In the genomic region with DNA sequence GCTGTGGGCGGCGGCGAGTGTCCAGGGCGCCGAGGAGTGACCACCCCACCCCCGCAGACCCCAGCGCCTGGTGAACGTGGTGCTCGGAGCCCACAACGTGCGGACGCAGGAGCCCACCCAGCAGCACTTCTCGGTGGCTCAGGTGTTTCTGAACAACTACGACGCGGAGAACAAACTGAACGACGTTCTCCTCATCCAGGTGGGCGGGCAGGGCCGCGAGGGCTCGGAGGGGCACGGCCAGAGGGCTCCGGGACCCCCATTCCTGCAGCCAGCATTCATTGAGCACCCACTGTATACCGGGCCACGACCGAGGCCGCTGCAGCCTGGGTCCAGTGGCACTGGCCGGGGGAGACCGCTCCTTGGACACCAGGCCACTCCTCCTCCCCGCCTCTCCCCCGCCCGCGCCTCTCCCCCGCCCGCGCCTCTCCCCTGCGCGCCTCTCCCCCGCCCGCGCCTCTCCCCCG, we compare ENCODE assay signal across 15 cellular contexts. TPM values are rescaled to one million over a fixed set of nuclear protein-coding genes. Genes with fewer than 3 reads are reported as not detected.
DNase-seq lines count a peak whose midpoint lies in the region; ATAC-seq and TF ChIP-seq lines count a peak whose summit lies in the region.
"Had no signal": no experiment of that assay in that cellular context is flagged by ENCODE, and none has a peak within 500 bp of the region (broad histone marks: within the 10 kb centered on the region; RNA-seq: fewer than 3 reads in every experiment).

No MANE protein-coding gene starts in this region.

- H3K9me3 ChIP-seq in NT2/D1 (ENCODE audit: insufficient read depth, low read length) (no peaks in the 10 kb centered on the region), hepatocyte (ENCODE audit: low read depth) (no peaks in the 10 kb centered on the region), psoas muscle (no peaks in the 10 kb centered on the region), Peyer's patch (no peaks in the 10 kb centered on the region)
- H3K9me3 ChIP-seq: right lobe of liver had no signal

- intact Hi-C loops in psoas muscle (cut with DNase I): no loop called here

- peaks cover 2% of the 10 kb centered on the region; the same call in 1 of the 3 replicates for H3K4me1 Mint-ChIP-seq in GM23338

- H2AFZ ChIP-seq in GM23338: peak overlapping the region; percentile 76; the same call in 1 of the 2 replicates
- H2AFZ ChIP-seq in hepatocyte: no peak overlapping the region

- H3K36me3 ChIP-seq in GM23338 (ENCODE audit: insufficient read depth) (no peaks in the 10 kb centered on the region), NT2/D1 (ENCODE audit: insufficient read depth, insufficient read length, low read length) (no peaks in the 10 kb centered on the region), hepatocyte (replicated peaks; ENCODE audit: insufficient read depth, low read depth) (no peaks in the 10 kb centered on the region), psoas muscle (ENCODE audit: insufficient read depth in 1 of 2, low read depth in 1 of 2) (no peaks in the 10 kb centered on the region), Peyer's patch (no peaks in the 10 kb centered on the region), brain microvascular endothelial cell (replicated peaks) (no peaks in the 10 kb centered on the region)
- H3K36me3 ChIP-seq: right lobe of liver had no signal

- WGBS in hepatocyte (ENCODE audit: low lambda C conversion rate, missing lambda C conversion rate): 39% methylated on average over 16 of the region's 43 CpGs
- WGBS in psoas muscle, 3 donors: 9 to 19% (median 15%) methylated on average over 21 to 42 of the region's 43 CpGs

- H3K79me2 ChIP-seq in GM23338 (replicated peaks; ENCODE audit: insufficient read depth): no peaks in the 10 kb centered on the region
- no peaks in the 10 kb centered on the region for H3K79me2 ChIP-seq in hepatocyte

- H3K9ac ChIP-seq in NT2/D1 (ENCODE audit: insufficient read length, low read depth): peak overlapping the region; percentile 42

- H3K4me3 ChIP-seq in GM23338: peak overlapping the region; percentile 49
- H3K4me3 ChIP-seq in NT2/D1 (ENCODE audit: insufficient read length, low read depth): peak overlapping the region; percentile 37
- H3K4me3 ChIP-seq in hepatocyte: no peak overlapping the region
- H3K4me3 ChIP-seq in psoas muscle: peak overlapping the region; percentile 15
- peak overlapping the region in 2 of 4 donors; percentile 22 to 24 for H3K4me3 ChIP-seq in Peyer's patch
- H3K4me3 ChIP-seq in brain microvascular endothelial cell (ENCODE audit: low read depth, low read length): no peak overlapping the region
- no peak overlapping the region for H3K4me3 ChIP-seq in foreskin fibroblast (ENCODE audit: low read depth in 1 of 2, low read length in 2 of 2)
- H3K4me3 ChIP-seq: right lobe of liver had no signal

- TF ChIP-seq CTCF in GM23338 (conservative IDR thresholded peaks at IDR 0.05; ENCODE audit: low read depth in 2 of 2): no peak
- TF ChIP-seq CTCF in hepatocyte (IDR thresholded peaks at IDR 0.05; ENCODE audit: poor library complexity): no peak
- no peak for TF ChIP-seq CTCF in psoas muscle (IDR thresholded peaks at IDR 0.05)
- no peak for TF ChIP-seq CTCF in Peyer's patch (IDR thresholded peaks at IDR 0.05)
- TF ChIP-seq CTCF in brain microvascular endothelial cell (IDR thresholded peaks at IDR 0.05; ENCODE audit: low read depth, low read length, missing control alignments): no peak
- TF ChIP-seq CTCF in foreskin fibroblast (IDR thresholded peaks at IDR 0.05; ENCODE audit: low read depth, low read length): no peak

- H3K4me1 ChIP-seq in GM23338 (ENCODE audit: insufficient read depth) (no peaks in the 10 kb centered on the region), NT2/D1 (ENCODE audit: insufficient read depth, insufficient read length) (peaks cover 16% of the 10 kb centered on the region), hepatocyte (ENCODE audit: insufficient read depth) (peaks cover 10% of the 10 kb centered on the region), psoas muscle (peaks cover 8% of the 10 kb centered on the region), Peyer's patch (peaks cover 0 to 11% (median 6%) of the 10 kb centered on the region in 4 donors)

- H3K4me3 Mint-ChIP-seq in GM23338: no peak overlapping the region
- H3K4me3 Mint-ChIP-seq: activated T-helper 1 cell treated with anti-CD3 and anti-CD28 coated beads, Interleukin-12 subunit alpha, Interleukin-12 subunit beta, Interleukin-2, Interleukin-4 antibody, amounts not matched to agents 30 ng/mL and 10 ng/mL and 1 ng/mL, durations not matched to agents 14 hours and 24 hours and 36 hours had no signal

- H3K4me2 ChIP-seq in GM23338 (peak overlapping the region; percentile 65), hepatocyte (peak overlapping the region; percentile 82)

- in situ Hi-C loops in brain microvascular endothelial cell (cut with HindIII; ENCODE audit: low pct_ligation_motif_present, low sequenced_read_pairs): no loop called here

- peaks cover 6% of the 10 kb centered on the region; the same call in 1 of the 2 replicates for H3F3A ChIP-seq in GM23338 (replicated peaks; ENCODE audit: low read depth)

- H3K9me3 Mint-ChIP-seq in GM23338: peaks cover 4% of the 10 kb centered on the region; the same call in 2 of the 3 replicates
- H3K9me3 Mint-ChIP-seq: activated T-helper 1 cell treated with anti-CD3 and anti-CD28 coated beads, Interleukin-12 subunit alpha, Interleukin-12 subunit beta, Interleukin-2, Interleukin-4 antibody, amounts not matched to agents 30 ng/mL and 10 ng/mL and 1 ng/mL, durations not matched to agents 14 hours and 24 hours and 36 hours; T-cell had no signal

- H3K36me3 Mint-ChIP-seq in GM23338 (ENCODE audit: low read depth): no peaks in the 10 kb centered on the region; the same call in 2 of the 3 replicates
- H3K36me3 Mint-ChIP-seq: CD4-positive, alpha-beta memory T cell; T-cell had no signal

- H4K20me1 ChIP-seq in GM23338 (replicated peaks; ENCODE audit: insufficient read depth): no peaks in the 10 kb centered on the region
- H4K20me1 ChIP-seq in hepatocyte (ENCODE audit: insufficient read depth, poor library complexity, severe bottlenecking): no peaks in the 10 kb centered on the region

- ATAC-seq in GM23338: peak; percentile 15
- no peak for ATAC-seq in psoas muscle

- H3K27me3 Mint-ChIP-seq in GM23338 (ENCODE audit: insufficient read depth, low read depth, poor library complexity): peaks cover 33% of the 10 kb centered on the region

- TF ChIP-seq POLR2A in Peyer's patch (IDR thresholded peaks at IDR 0.05): no peak

- no peak overlapping the region for H3K27ac Mint-ChIP-seq in GM23338
- H3K27ac Mint-ChIP-seq: activated T-helper 1 cell treated with anti-CD3 and anti-CD28 coated beads, Interleukin-12 subunit alpha, Interleukin-12 subunit beta, Interleukin-2, Interleukin-4 antibody, amounts not matched to agents 30 ng/mL and 10 ng/mL and 1 ng/mL, durations not matched to agents 14 hours and 24 hours and 36 hours; T-cell had no signal

- H3K27ac ChIP-seq in GM23338 (ENCODE audit: low read depth) (no peak overlapping the region), hepatocyte (no peak overlapping the region), psoas muscle (no peak overlapping the region), Peyer's patch (no peak overlapping the region), brain microvascular endothelial cell (no peak overlapping the region)
- H3K27ac ChIP-seq: right lobe of liver had no signal

- peaks cover 27% of the 10 kb centered on the region for H3K27me3 ChIP-seq in GM23338 (ENCODE audit: insufficient read depth)
- H3K27me3 ChIP-seq in NT2/D1 (ENCODE audit: insufficient read depth, insufficient read length): peaks cover 16% of the 10 kb centered on the region
- peaks cover 27% of the 10 kb centered on the region for H3K27me3 ChIP-seq in hepatocyte
- H3K27me3 ChIP-seq in psoas muscle (ENCODE audit: insufficient read depth in 3 of 3, low read length in 2 of 3): peaks cover 0 to 89% (median 15%) of the 10 kb centered on the region in 3 donors
- peaks cover 0 to 22% of the 10 kb centered on the region in 2 donors for H3K27me3 ChIP-seq in Peyer's patch
- H3K27me3 ChIP-seq in brain microvascular endothelial cell (replicated peaks): peaks cover 38% of the 10 kb centered on the region

- H3K9me2 ChIP-seq in GM23338 (ENCODE audit: insufficient read depth) (no peaks in the 10 kb centered on the region), hepatocyte (replicated peaks; ENCODE audit: insufficient read depth) (no peaks in the 10 kb centered on the region)

- DNase-seq in GM23338 (ENCODE audit: low spot score): no peak
- no peak for DNase-seq in NT2/D1 (ENCODE audit: low read depth, low spot score)
- DNase-seq in hepatocyte (ENCODE audit: low spot score): no peak
- no peak for DNase-seq in psoas muscle
- no peak for DNase-seq in Peyer's patch
- no peak for DNase-seq in brain microvascular endothelial cell
- no peak for DNase-seq in medulla oblongata (ENCODE audit: extremely low spot score)
- no peak for DNase-seq in foreskin fibroblast
- DNase-seq: activated CD4-positive, alpha-beta T cell treated with anti-CD3 and anti-CD28 coated beads for 48 hours; CD4-positive, alpha-beta memory T cell; KBM-7; NCI-H2081; T-cell had no signal

RNA-seq across cellular contexts. Expression of a gene that starts 3.1 kb away (rescaled TPM):
- 0.21 and 2.4 TPM in 2 replicates for total RNA-seq in GM23338 (2014; rRNA removed; shearing (Covaris generic))
- polyA plus RNA-seq in GM23338 (2016; fragmentation: Nextera tagmentation; extraction: Ambion mirVana): 0.68 and 0.87 TPM in 2 replicates
- total RNA-seq in hepatocyte: not detected in 2 replicates
- not detected in 2 replicates for polyA plus RNA-seq in hepatocyte
- total RNA-seq in psoas muscle: under 1 TPM in 2 of 4 donors, not detected in 2; 0.22 to 0.34 TPM
- polyA plus RNA-seq in psoas muscle: under 1 TPM in 2 of 3 donors, not detected in 1; 0.04 to 0.05 TPM
- not detected for total RNA-seq in Peyer's patch
- total RNA-seq: activated T-helper 1 cell treated with anti-CD3 and anti-CD28 coated beads, Interleukin-12 subunit alpha, Interleukin-12 subunit beta, Interleukin-2, Interleukin-4 antibody, amounts not matched to agents 30 ng/mL and 10 ng/mL and 1 ng/mL, durations not matched to agents 14 hours and 24 hours and 36 hours; CD4-positive, alpha-beta memory T cell had no signal
- polyA plus RNA-seq: CD4-positive, alpha-beta memory T cell had no signal

RNA-seq across cellular contexts. Expression of a gene that starts 8.2 kb away (rescaled TPM):
- total RNA-seq in GM23338 (2014; rRNA removed; shearing (Covaris generic)): not detected in 2 replicates
- polyA plus RNA-seq in GM23338 (2016; fragmentation: Nextera tagmentation; extraction: Ambion mirVana) (not detected in 2 replicates), hepatocyte (0.81 and 3.0 TPM in 2 replicates), psoas muscle (under 1 TPM; 0.55 to 0.95 (median 0.92) TPM)
- total RNA-seq in hepatocyte (0.83 and 1.2 TPM in 2 replicates), psoas muscle (under 1 TPM in 2 of 4 donors, not detected in 2; 0.39 to 0.55 TPM), Peyer's patch (not detected)
- total RNA-seq: activated T-helper 1 cell treated with anti-CD3 and anti-CD28 coated beads, Interleukin-12 subunit alpha, Interleukin-12 subunit beta, Interleukin-2, Interleukin-4 antibody, amounts not matched to agents 30 ng/mL and 10 ng/mL and 1 ng/mL, durations not matched to agents 14 hours and 24 hours and 36 hours; CD4-positive, alpha-beta memory T cell had no signal
- polyA plus RNA-seq: CD4-positive, alpha-beta memory T cell had no signal

RNA-seq across cellular contexts. Expression of a gene that starts 15.6 kb away (rescaled TPM):
- 0.90 and 3.5 TPM in 2 replicates for total RNA-seq in GM23338 (2014; rRNA removed; shearing (Covaris generic))
- polyA plus RNA-seq in GM23338 (2016; fragmentation: Nextera tagmentation; extraction: Ambion mirVana) (3.4 and 4.7 TPM in 2 replicates), hepatocyte (8.2 and 11.2 TPM in 2 replicates), psoas muscle (100 to 1,000 TPM in 2 of 3 donors, 10 to 100 TPM in 1; 87.1 to 142 (median 142) TPM)
- total RNA-seq in hepatocyte (3.3 and 9.0 TPM in 2 replicates), psoas muscle (10 to 100 TPM; 56.8 to 79.9 (median 64.2) TPM), Peyer's patch (100 to 1,000 TPM; 140 to 403 (median 303) TPM)

RNA-seq across cellular contexts. Expression of a gene that starts 16.2 kb away (rescaled TPM):
- total RNA-seq in GM23338 (2014; rRNA removed; shearing (Covaris generic)): 0.50 and 1.4 TPM in 2 replicates
- polyA plus RNA-seq in GM23338 (2016; fragmentation: Nextera tagmentation; extraction: Ambion mirVana): 0.30 and 0.78 TPM in 2 replicates
- not detected in 2 replicates for total RNA-seq in hepatocyte
- 0.94 TPM in 1 of 2 replicates, not detected in the other for polyA plus RNA-seq in hepatocyte
- under 1 TPM in 1 of 4 donors, not detected in 3; 0.69 TPM for total RNA-seq in psoas muscle
- polyA plus RNA-seq in psoas muscle: not detected
- total RNA-seq in Peyer's patch: not detected
- total RNA-seq: activated T-helper 1 cell treated with anti-CD3 and anti-CD28 coated beads, Interleukin-12 subunit alpha, Interleukin-12 subunit beta, Interleukin-2, Interleukin-4 antibody, amounts not matched to agents 30 ng/mL and 10 ng/mL and 1 ng/mL, durations not matched to agents 14 hours and 24 hours and 36 hours; CD4-positive, alpha-beta memory T cell had no signal
- polyA plus RNA-seq: CD4-positive, alpha-beta memory T cell had no signal

RNA-seq across cellular contexts. Expression of a gene that starts 22.1 kb away (rescaled TPM):
- 74.7 and 81.1 TPM in 2 replicates for total RNA-seq in GM23338 (2014; rRNA removed; shearing (Covaris generic))
- polyA plus RNA-seq in GM23338 (2016; fragmentation: Nextera tagmentation; extraction: Ambion mirVana) (13.6 and 14.8 TPM in 2 replicates), hepatocyte (11.4 and 11.7 TPM in 2 replicates), psoas muscle (not detected)
- total RNA-seq in hepatocyte (7.6 and 11.1 TPM in 2 replicates), psoas muscle (not detected), Peyer's patch (not detected)
- total RNA-seq: activated T-helper 1 cell treated with anti-CD3 and anti-CD28 coated beads, Interleukin-12 subunit alpha, Interleukin-12 subunit beta, Interleukin-2, Interleukin-4 antibody, amounts not matched to agents 30 ng/mL and 10 ng/mL and 1 ng/mL, durations not matched to agents 14 hours and 24 hours and 36 hours; CD4-positive, alpha-beta memory T cell; right lobe of liver had no signal
- polyA plus RNA-seq: CD4-positive, alpha-beta memory T cell had no signal

Comparison
In these comparisons a context has a peak if more than half of its experiments do, and no peak if none do; other contexts are left out.
1. H3K4me3 ChIP-seq: peak in GM23338 (single experiment), NT2/D1 (single experiment) and psoas muscle (single experiment); none in hepatocyte (single experiment), brain microvascular endothelial cell (single experiment) and foreskin fibroblast (0 of 2).